In genomic region chr15:63396546-63396939, GRCh38 we compare ENCODE assay signal across 14 cellular contexts. TPM values are rescaled to one million over a fixed set of nuclear protein-coding genes. Genes with fewer than 3 reads are reported as not detected.
DNase-seq lines count a peak whose midpoint lies in the region; ATAC-seq and TF ChIP-seq lines count a peak whose summit lies in the region.
"Had no signal": no experiment of that assay in that cellular context is flagged by ENCODE, and none has a peak within 500 bp of the region (broad histone marks: within the 10 kb centered on the region; RNA-seq: fewer than 3 reads in every experiment).

No MANE protein-coding gene starts in this region.

- H3K9me3 ChIP-seq in NT2/D1 (ENCODE audit: insufficient read depth, low read length) (peaks cover 14% of the 10 kb centered on the region; the same call in 1 of the 2 replicates), hepatocyte (ENCODE audit: low read depth) (no peaks in the 10 kb centered on the region), transverse colon (no peaks in the 10 kb centered on the region), smooth muscle cell (replicated peaks; ENCODE audit: low read depth) (no peaks in the 10 kb centered on the region)

- H3K27me3 ChIP-seq in NT2/D1 (ENCODE audit: insufficient read depth, insufficient read length) (no peaks in the 10 kb centered on the region), hepatocyte (no peaks in the 10 kb centered on the region), transverse colon (no peaks in the 10 kb centered on the region), smooth muscle cell (ENCODE audit: low read depth) (no peaks in the 10 kb centered on the region)

- H3K4me3 ChIP-seq in NT2/D1 (ENCODE audit: insufficient read length, low read depth): no peak overlapping the region
- no peak overlapping the region for H3K4me3 ChIP-seq in hepatocyte
- H3K4me3 ChIP-seq in transverse colon: no peak overlapping the region
- H3K4me3 ChIP-seq in smooth muscle cell: no peak overlapping the region

- H2AFZ ChIP-seq in hepatocyte (no peak overlapping the region), smooth muscle cell (ENCODE audit: low read depth) (no peak overlapping the region)

- H3K4me1 Mint-ChIP-seq in activated T-helper 2 cell treated with anti-CD3 and anti-CD28 coated beads, Interferon-gamma antibody, Interleukin-2, Interleukin-4, amounts not matched to agents 10 μg/mL and 5 μg/mL and 100 μg/mL, durations not matched to agents 14 hours and 24 hours and 36 hours (ENCODE audit: low read depth): peaks cover 44% of the 10 kb centered on the region
- peaks cover 25% of the 10 kb centered on the region for H3K4me1 Mint-ChIP-seq in activated CD8-positive, alpha-beta memory T cell treated with anti-CD3 and anti-CD28 coated beads, Interleukin-2, amount 10 ng/mL, durations not matched to agents 7 days and 5 days

- no peak for ATAC-seq in activated CD8-positive, alpha-beta memory T cell treated with anti-CD3 and anti-CD28 coated beads, Interleukin-2, amount 10 ng/mL, durations not matched to agents 7 days and 5 days
- ATAC-seq: activated CD8-positive, alpha-beta T cell treated with anti-CD3 and anti-CD28 coated beads for 36 hours; SK-N-SH treated with all-trans-retinoic acid at 6 μM for 48 hours had no signal

- in situ Hi-C loops in transverse colon (cut with MboI; ENCODE audit: low pct_ligation_motif_present in 1 of 4, low pct_unique_long_range_greater_than_20kb in 1 of 4, low sequenced_read_pairs in 3 of 4): no loop called here

- H3K4me2 ChIP-seq in hepatocyte (no peak overlapping the region), smooth muscle cell (no peak overlapping the region)

- CTCF ChIA-PET in activated CD8-positive, alpha-beta memory T cell treated with anti-CD3 and anti-CD28 coated beads, Interleukin-2, amount 10 ng/mL, durations not matched to agents 7 days and 5 days (lab: Charles Lee): interaction anchor here (1.1 kb wide), 1 partner anchor 50 kb away, joined by 3 read pairs; no protein-coding TSS in a partner anchor

- H3K4me1 ChIP-seq in NT2/D1 (ENCODE audit: insufficient read depth, insufficient read length) (peaks cover 3% of the 10 kb centered on the region), hepatocyte (ENCODE audit: insufficient read depth) (no peaks in the 10 kb centered on the region), transverse colon (peaks cover 3 to 25% (median 12%) of the 10 kb centered on the region in 4 donors), smooth muscle cell (ENCODE audit: low read depth) (peaks cover 6% of the 10 kb centered on the region)

- intact Hi-C loops in transverse colon (cut with DNase I; ENCODE audit: low total_unique reads): no loop called here
- intact Hi-C loops in activated T-helper 2 cell treated with anti-CD3 and anti-CD28 coated beads, Interferon-gamma antibody, Interleukin-2, Interleukin-4, amounts not matched to agents 10 μg/mL and 5 μg/mL and 100 μg/mL, durations not matched to agents 14 hours and 24 hours and 36 hours (cut with micrococcal nuclease): no loop called here

- TF ChIP-seq CTCF in hepatocyte (IDR thresholded peaks at IDR 0.05; ENCODE audit: poor library complexity) (no peak), transverse colon (IDR thresholded peaks at IDR 0.05) (no peak), smooth muscle cell (IDR thresholded peaks at IDR 0.05; ENCODE audit: borderline replicate concordance, insufficient read depth, poor library complexity, severe bottlenecking) (no peak)

- peaks cover 6% of the 10 kb centered on the region for H3F3A ChIP-seq in smooth muscle cell (ENCODE audit: low read depth)

- no peak overlapping the region for H3K27ac Mint-ChIP-seq in activated T-helper 2 cell treated with anti-CD3 and anti-CD28 coated beads, Interferon-gamma antibody, Interleukin-2, Interleukin-4, amounts not matched to agents 10 μg/mL and 5 μg/mL and 100 μg/mL, durations not matched to agents 14 hours and 24 hours and 36 hours
- H3K27ac Mint-ChIP-seq in activated CD8-positive, alpha-beta memory T cell treated with anti-CD3 and anti-CD28 coated beads, Interleukin-2, amount 10 ng/mL, durations not matched to agents 7 days and 5 days: no peak overlapping the region
- H3K27ac Mint-ChIP-seq: activated CD8-positive, alpha-beta T cell treated with anti-CD3 and anti-CD28 coated beads for 36 hours; CD4-positive, CD25-positive, alpha-beta regulatory T cell; naive B cell had no signal

- DNase-seq in NCI-H2107 treated with DMSO at 0.1 percent for 48 hours (lab: John Stamatoyannopoulos, UW; ENCODE audit: unreplicated experiment): peak; percentile 28
- no peak for DNase-seq in NCI-H2107 (lab: John Stamatoyannopoulos, UW)
- peak; percentile 82 for DNase-seq in NT2/D1 (ENCODE audit: low read depth, low spot score)
- DNase-seq in hepatocyte (ENCODE audit: low spot score): peak; percentile 37
- peak; percentile 43 for DNase-seq in transverse colon
- no peak for DNase-seq in activated T-helper 2 cell treated with anti-CD3 and anti-CD28 coated beads, Interferon-gamma antibody, Interleukin-2, Interleukin-4, amounts not matched to agents 10 μg/mL and 5 μg/mL and 100 μg/mL, durations not matched to agents 14 hours and 24 hours and 36 hours (ENCODE audit: low spot score)
- no peak for DNase-seq in activated CD8-positive, alpha-beta memory T cell treated with anti-CD3 and anti-CD28 coated beads, Interleukin-2, amount 10 ng/mL, durations not matched to agents 7 days and 5 days
- DNase-seq in smooth muscle cell (lab: John Stamatoyannopoulos, UW; ENCODE audit: unreplicated experiment): no peak
- DNase-seq: activated CD8-positive, alpha-beta T cell treated with anti-CD3 and anti-CD28 coated beads for 36 hours; CD4-positive, CD25-positive, alpha-beta regulatory T cell; left cardiac atrium; naive B cell; NCI-H2029 treated with DMSO at 0.1 percent for 48 hours had no signal

- 31% methylated on average over 3 of the region's 3 CpGs for WGBS in hepatocyte (ENCODE audit: low lambda C conversion rate, missing lambda C conversion rate)
- WGBS in transverse colon (ENCODE audit: low coverage in 1 of 2), 2 donors: 39 to 40% methylated on average over 1 to 3 of the region's 3 CpGs
- WGBS in smooth muscle cell (ENCODE audit: low lambda C conversion rate): 24% methylated on average over 3 of the region's 3 CpGs

- H3K4me3 Mint-ChIP-seq in activated T-helper 2 cell treated with anti-CD3 and anti-CD28 coated beads, Interferon-gamma antibody, Interleukin-2, Interleukin-4, amounts not matched to agents 10 μg/mL and 5 μg/mL and 100 μg/mL, durations not matched to agents 14 hours and 24 hours and 36 hours (ENCODE audit: low read depth): no peak overlapping the region
- H3K4me3 Mint-ChIP-seq in activated CD8-positive, alpha-beta memory T cell treated with anti-CD3 and anti-CD28 coated beads, Interleukin-2, amount 10 ng/mL, durations not matched to agents 7 days and 5 days: no peak overlapping the region
- H3K4me3 Mint-ChIP-seq: activated CD8-positive, alpha-beta T cell treated with anti-CD3 and anti-CD28 coated beads for 36 hours; CD4-positive, CD25-positive, alpha-beta regulatory T cell; naive B cell had no signal

- H3K27ac ChIP-seq in hepatocyte: peak overlapping the region; percentile 9
- H3K27ac ChIP-seq in transverse colon: peak overlapping the region; percentile 51 to 67 (median 62)
- no peak overlapping the region for H3K27ac ChIP-seq in smooth muscle cell (ENCODE audit: low read depth)

- H3K36me3 ChIP-seq in NT2/D1 (ENCODE audit: insufficient read depth, insufficient read length, low read length) (no peaks in the 10 kb centered on the region), hepatocyte (replicated peaks; ENCODE audit: insufficient read depth, low read depth) (no peaks in the 10 kb centered on the region), transverse colon (no peaks in the 10 kb centered on the region), smooth muscle cell (ENCODE audit: low read depth) (no peaks in the 10 kb centered on the region)

- no peaks in the 10 kb centered on the region for H3K9me2 ChIP-seq in hepatocyte (replicated peaks; ENCODE audit: insufficient read depth)

- peaks cover 2% of the 10 kb centered on the region for H3K27me3 Mint-ChIP-seq in activated T-helper 2 cell treated with anti-CD3 and anti-CD28 coated beads, Interferon-gamma antibody, Interleukin-2, Interleukin-4, amounts not matched to agents 10 μg/mL and 5 μg/mL and 100 μg/mL, durations not matched to agents 14 hours and 24 hours and 36 hours (ENCODE audit: low read depth)
- H3K27me3 Mint-ChIP-seq in activated CD8-positive, alpha-beta memory T cell treated with anti-CD3 and anti-CD28 coated beads, Interleukin-2, amount 10 ng/mL, durations not matched to agents 7 days and 5 days: peaks cover 23% of the 10 kb centered on the region

- H4K20me1 ChIP-seq in hepatocyte (ENCODE audit: insufficient read depth, poor library complexity, severe bottlenecking): no peaks in the 10 kb centered on the region
- no peaks in the 10 kb centered on the region for H4K20me1 ChIP-seq in smooth muscle cell (ENCODE audit: low read depth)

- no peak for TF ChIP-seq EP300 in transverse colon (IDR thresholded peaks at IDR 0.05; ENCODE audit: low read depth)

- no peak overlapping the region for H3K9ac ChIP-seq in NT2/D1 (ENCODE audit: insufficient read length, low read depth)
- no peak overlapping the region for H3K9ac ChIP-seq in smooth muscle cell (ENCODE audit: low read depth)

- H3K9me3 Mint-ChIP-seq in activated T-helper 2 cell treated with anti-CD3 and anti-CD28 coated beads, Interferon-gamma antibody, Interleukin-2, Interleukin-4, amounts not matched to agents 10 μg/mL and 5 μg/mL and 100 μg/mL, durations not matched to agents 14 hours and 24 hours and 36 hours: peaks cover 3% of the 10 kb centered on the region
- H3K9me3 Mint-ChIP-seq in activated CD8-positive, alpha-beta memory T cell treated with anti-CD3 and anti-CD28 coated beads, Interleukin-2, amount 10 ng/mL, durations not matched to agents 7 days and 5 days (ENCODE audit: low read depth): no peaks in the 10 kb centered on the region
- H3K9me3 Mint-ChIP-seq: activated CD8-positive, alpha-beta T cell treated with anti-CD3 and anti-CD28 coated beads for 36 hours; naive B cell had no signal

- no peaks in the 10 kb centered on the region for H3K36me3 Mint-ChIP-seq in activated T-helper 2 cell treated with anti-CD3 and anti-CD28 coated beads, Interferon-gamma antibody, Interleukin-2, Interleukin-4, amounts not matched to agents 10 μg/mL and 5 μg/mL and 100 μg/mL, durations not matched to agents 14 hours and 24 hours and 36 hours (ENCODE audit: low read depth)
- no peaks in the 10 kb centered on the region for H3K36me3 Mint-ChIP-seq in activated CD8-positive, alpha-beta memory T cell treated with anti-CD3 and anti-CD28 coated beads, Interleukin-2, amount 10 ng/mL, durations not matched to agents 7 days and 5 days
- H3K36me3 Mint-ChIP-seq: naive B cell had no signal

- no peak for TF ChIP-seq POLR2A in transverse colon (IDR thresholded peaks at IDR 0.05)

- H3K79me2 ChIP-seq in hepatocyte (no peaks in the 10 kb centered on the region), smooth muscle cell (ENCODE audit: low read depth) (no peaks in the 10 kb centered on the region)

RNA-seq across cellular contexts. Expression of gene CA12, which starts 14.9 kb away (rescaled TPM):
- total RNA-seq in hepatocyte: 9.5 and 13.8 TPM in 2 replicates
- 16.6 and 23.5 TPM in 2 replicates for polyA plus RNA-seq in hepatocyte
- total RNA-seq in transverse colon: 100 to 1,000 TPM; 121 to 392 (median 329) TPM
- 0.46 TPM in 2 replicates for total RNA-seq in activated T-helper 2 cell treated with anti-CD3 and anti-CD28 coated beads, Interferon-gamma antibody, Interleukin-2, Interleukin-4, amounts not matched to agents 10 μg/mL and 5 μg/mL and 100 μg/mL, durations not matched to agents 14 hours and 24 hours and 36 hours
- total RNA-seq in activated CD8-positive, alpha-beta memory T cell treated with anti-CD3 and anti-CD28 coated beads, Interleukin-2, amount 10 ng/mL, durations not matched to agents 7 days and 5 days: under 1 TPM in 1 of 2 experiments, not detected in 1; 0.12 TPM
- total RNA-seq in smooth muscle cell: 12.5 and 14.0 TPM in 2 replicates
- polyA plus RNA-seq in smooth muscle cell: 9.2 and 13.5 TPM in 2 replicates
- total RNA-seq: CD4-positive, CD25-positive, alpha-beta regulatory T cell had no signal
- polyA plus RNA-seq: CD4-positive, CD25-positive, alpha-beta regulatory T cell had no signal

Comparison
In these comparisons a context has a peak if more than half of its experiments do, and no peak if none do; other contexts are left out.
1. DNase-seq: peak in NCI-H2107 treated with DMSO at 0.1 percent for 48 hours (single experiment), NT2/D1 (single experiment), hepatocyte (single experiment) and transverse colon (single experiment); none in NCI-H2107 (single experiment), activated T-helper 2 cell treated with anti-CD3 and anti-CD28 coated beads, Interferon-gamma antibody, Interleukin-2, Interleukin-4, amounts not matched to agents 10 μg/mL and 5 μg/mL and 100 μg/mL, durations not matched to agents 14 hours and 24 hours and 36 hours (single experiment), activated CD8-positive, alpha-beta memory T cell treated with anti-CD3 and anti-CD28 coated beads, Interleukin-2, amount 10 ng/mL, durations not matched to agents 7 days and 5 days (single experiment) and smooth muscle cell (single experiment).